Comparison of ENCODE assay signal across 8 cellular contexts in the genomic region with DNA sequence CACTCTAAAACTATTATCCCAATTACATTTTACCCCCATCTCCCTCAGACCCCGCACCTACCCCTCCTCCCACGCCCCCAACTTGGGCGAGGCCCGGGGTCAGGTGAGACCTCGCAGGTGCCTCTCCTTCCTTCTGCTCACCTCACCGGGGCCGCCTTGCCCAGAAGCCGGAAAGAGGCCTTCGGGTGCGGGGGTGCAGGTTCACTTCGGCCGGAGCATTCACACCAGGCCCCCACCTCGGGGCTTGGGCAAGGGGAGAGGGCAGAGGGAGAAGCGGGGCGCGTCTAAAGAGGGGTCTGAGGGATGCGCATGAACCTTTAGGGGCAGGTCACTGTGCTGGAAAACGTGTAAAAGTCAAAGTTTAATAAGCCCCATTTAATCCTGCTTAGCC. TPM values are rescaled to one million over a fixed set of nuclear protein-coding genes. Genes with fewer than 3 reads are reported as not detected.
DNase-seq lines count a peak whose midpoint lies in the region; ATAC-seq and TF ChIP-seq lines count a peak whose summit lies in the region.

No MANE protein-coding gene starts in this region.

- ATAC-seq in PC-3, result peak; percentile 14
- ATAC-seq in mucosa of descending colon, result peak; percentile 35
- ATAC-seq in HG03469 (IDR thresholded peaks at IDR 0.05; ENCODE audit: unreplicated experiment), result no peak

- H3K4me1 Mint-ChIP-seq in dendritic cell treated with granulocyte-macrophage colony-stimulating factor and Interleukin-4, amounts not matched to agents 40 ng/mL and 50 ng/mL, for 4 days (ENCODE audit: low read depth), result peaks cover 12% of the 10 kb centered on the region

- peaks cover 14% of the 10 kb centered on the region; the same call in 1 of the 2 replicates for H3K79me2 ChIP-seq in PC-3 (ENCODE audit: low read length)

- intact Hi-C loops in PC-3 (cut with micrococcal nuclease) (no loop called here), mucosa of descending colon (cut with DNase I, micrococcal nuclease) (no loop called here)
- intact Hi-C loops in dendritic cell treated with granulocyte-macrophage colony-stimulating factor and Interleukin-4, amounts not matched to agents 40 ng/mL and 50 ng/mL, for 4 days (cut with micrococcal nuclease), result no loop called here

- H3K4me3 Mint-ChIP-seq in dendritic cell treated with granulocyte-macrophage colony-stimulating factor and Interleukin-4, amounts not matched to agents 40 ng/mL and 50 ng/mL, for 4 days, result peak overlapping the region; percentile 95

- peaks cover 36% of the 10 kb centered on the region for H3K36me3 Mint-ChIP-seq in dendritic cell treated with granulocyte-macrophage colony-stimulating factor and Interleukin-4, amounts not matched to agents 40 ng/mL and 50 ng/mL, for 4 days (ENCODE audit: low read depth)

- no peaks in the 10 kb centered on the region for H3K27me3 ChIP-seq in PC-3 (ENCODE audit: low read length)

- no peak overlapping the region for H3K27ac ChIP-seq in PC-3 (ENCODE audit: low read length)

- H3K9me3 Mint-ChIP-seq in dendritic cell treated with granulocyte-macrophage colony-stimulating factor and Interleukin-4, amounts not matched to agents 40 ng/mL and 50 ng/mL, for 4 days, result no peaks in the 10 kb centered on the region

- no peaks in the 10 kb centered on the region for H3K4me1 ChIP-seq in PC-3 (ENCODE audit: insufficient read depth, low read length)
- H3K4me1 ChIP-seq in mucosa of descending colon (ENCODE audit: low read depth), result no peaks in the 10 kb centered on the region

- no peak for TF ChIP-seq CTCF in PC-3 (conservative IDR thresholded peaks at IDR 0.05; ENCODE audit: low read depth, low read length)
- TF ChIP-seq CTCF in mucosa of descending colon (IDR thresholded peaks at IDR 0.05), result no peak

- H2AFZ ChIP-seq in PC-3 (ENCODE audit: low read length), result peak overlapping the region; percentile 94

- H3K9me3 ChIP-seq in PC-3 (ENCODE audit: low read length) (no peaks in the 10 kb centered on the region), mucosa of descending colon (no peaks in the 10 kb centered on the region)

- no peaks in the 10 kb centered on the region for H3K9me2 ChIP-seq in PC-3 (replicated peaks; ENCODE audit: low read length)

- BruUV-seq in PC-3 (replicated peaks; lab: Mats Ljungman, UMichigan), result TSS peak; percentile 74

- H3K9ac ChIP-seq in PC-3 (ENCODE audit: low read length), result peak overlapping the region; percentile 62

- H3K27me3 Mint-ChIP-seq in dendritic cell treated with granulocyte-macrophage colony-stimulating factor and Interleukin-4, amounts not matched to agents 40 ng/mL and 50 ng/mL, for 4 days, result no peaks in the 10 kb centered on the region

- H3K36me3 ChIP-seq in PC-3 (ENCODE audit: low read depth, low read length) (no peaks in the 10 kb centered on the region; the same call in 1 of the 2 replicates), mucosa of descending colon (ENCODE audit: low read depth) (no peaks in the 10 kb centered on the region)

- H3F3A ChIP-seq in PC-3 (ENCODE audit: low read length, unreplicated experiment), result no peaks in the 10 kb centered on the region

- H3K4me3 ChIP-seq in PC-3 (ENCODE audit: low read length) (peak overlapping the region; percentile 81), mucosa of descending colon (no peak overlapping the region)

- no peaks in the 10 kb centered on the region for H4K20me1 ChIP-seq in PC-3 (ENCODE audit: low read length)

- H3K27ac Mint-ChIP-seq in dendritic cell treated with granulocyte-macrophage colony-stimulating factor and Interleukin-4, amounts not matched to agents 40 ng/mL and 50 ng/mL, for 4 days, result peak overlapping the region; percentile 97

- peak overlapping the region; percentile 89 for H3K4me2 ChIP-seq in PC-3 (ENCODE audit: low read length)

- POLR2A ChIA-PET in PC-3 (lab: Charles Lee; ENCODE audit: unreplicated experiment), result interaction anchor here (0.6 kb wide), 1 partner anchor 27 kb away, joined by 3 read pairs; no protein-coding TSS in a partner anchor

- peak; percentile 8 for DNase-seq in stimulated activated CD4-positive, alpha-beta T cell treated with anti-CD3 and anti-CD28 coated beads, Interleukin-4, amount 100 ng/mL, for 1 hour
- DNase-seq in stimulated activated CD4-positive, alpha-beta T cell treated with anti-CD3 and anti-CD28 coated beads, Interleukin-1b, Interleukin-23, amount 100 ng/mL, for 48 hours, result no peak
- DNase-seq in PC-3 (no peak), mucosa of descending colon (peak in 2 of 3 donors; percentile 52 to 64), mesenteric fat pad (ENCODE audit: low spot score) (no peak), NCI-H187 (lab: John Stamatoyannopoulos, UW) (no peak)

- CTCF ChIA-PET in PC-3 (lab: Charles Lee), result no interaction called here

RNA-seq across cellular contexts. Expression of gene ZNF182, which starts 0.4 kb away (rescaled TPM):
- 1.2 and 3.8 TPM in 2 replicates for total RNA-seq in PC-3 (2014; rRNA removed)
- 1 to 10 TPM; 3.7 to 5.6 (median 4.7) TPM for total RNA-seq in mucosa of descending colon
- total RNA-seq in mesenteric fat pad, result 3.6 TPM

RNA-seq across cellular contexts. Expression of gene SPACA5, which starts 3.4 kb away (rescaled TPM):
- total RNA-seq in PC-3 (2014; rRNA removed) (not detected in 2 replicates), mucosa of descending colon (not detected), mesenteric fat pad (not detected)

Comparison
In these comparisons a context has a peak if more than half of its experiments do, and no peak if none do; other contexts are left out.
1. DNase-seq: peak in stimulated activated CD4-positive, alpha-beta T cell treated with anti-CD3 and anti-CD28 coated beads, Interleukin-4, amount 100 ng/mL, for 1 hour (single experiment) and mucosa of descending colon (2 of 3); none in stimulated activated CD4-positive, alpha-beta T cell treated with anti-CD3 and anti-CD28 coated beads, Interleukin-1b, Interleukin-23, amount 100 ng/mL, for 48 hours (single experiment), PC-3 (single experiment), mesenteric fat pad (single experiment) and NCI-H187 (0 of 2).